ENCODE assay signal across 8 cellular contexts in the genomic region with DNA sequence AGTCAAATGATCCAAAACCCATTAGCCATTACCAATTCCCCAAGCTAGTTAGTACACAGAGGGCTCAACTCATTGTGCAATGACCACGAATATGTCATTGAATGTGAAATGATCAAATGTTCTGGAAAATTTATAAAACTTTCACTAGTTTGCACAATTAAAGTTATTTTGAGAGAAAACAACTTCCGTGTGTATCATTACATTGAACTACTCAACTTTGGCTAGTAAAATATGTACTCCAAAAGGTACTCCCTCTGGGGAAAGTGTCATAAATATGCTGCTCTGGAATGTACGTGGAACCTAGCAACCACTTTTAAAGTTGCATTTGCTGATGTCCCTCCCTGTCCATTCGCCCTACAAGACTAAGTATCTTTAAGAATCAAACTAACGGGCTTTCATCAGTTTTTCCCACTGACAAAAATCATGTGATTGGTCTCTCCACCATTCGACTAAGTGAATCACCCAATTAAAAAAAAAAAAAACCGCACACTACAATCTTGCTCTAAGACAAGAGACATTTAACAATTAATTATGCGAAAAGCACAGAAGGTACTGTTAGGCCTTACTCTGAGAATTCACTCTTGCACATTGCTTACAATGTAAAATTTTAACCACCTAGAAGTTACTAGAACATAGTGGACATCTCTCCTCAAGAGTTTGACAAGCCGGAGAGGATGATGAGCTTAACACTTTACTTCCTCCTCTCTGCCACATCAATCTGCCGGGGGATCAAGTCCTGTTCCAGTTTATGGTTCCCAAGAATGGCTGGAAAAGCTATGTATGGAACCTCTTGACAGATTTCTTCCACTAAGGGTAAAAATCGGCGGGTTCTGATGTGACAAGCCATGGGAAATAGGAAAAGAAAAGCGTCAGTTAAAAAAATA. TPM values are rescaled to one million over a fixed set of nuclear protein-coding genes. Genes with fewer than 3 reads are reported as not detected.
DNase-seq lines count a peak whose midpoint lies in the region; ATAC-seq and TF ChIP-seq lines count a peak whose summit lies in the region.

No MANE protein-coding gene starts in this region.

- H3K4me1 ChIP-seq in CD8-positive, alpha-beta memory T cell (ENCODE audit: insufficient read depth, low read length): peaks cover 19% of the 10 kb centered on the region
- H3K4me1 ChIP-seq in muscle layer of duodenum (ENCODE audit: control insufficient read depth in 1 of 2, insufficient read depth in 2 of 2, low read length in 2 of 2): peaks cover 0 to 46% of the 10 kb centered on the region in 2 donors

- peak overlapping the region; percentile 97 for H3K4me3 ChIP-seq in CD8-positive, alpha-beta memory T cell (ENCODE audit: low read length)
- H3K4me3 ChIP-seq in MG63 (peak overlapping the region; percentile 97), choroid plexus epithelial cell (ENCODE audit: low read depth, low read length) (peak overlapping the region; percentile 94), muscle layer of duodenum (ENCODE audit: low read depth in 1 of 2, low read length in 2 of 2) (peak overlapping the region; percentile 91 to 95)

- peaks cover 43 to 58% (median 52%) of the 10 kb centered on the region in 3 donors for H3K4me1 Mint-ChIP-seq in CD8-positive, alpha-beta memory T cell

- ATAC-seq in HG03095 (IDR thresholded peaks at IDR 0.05; ENCODE audit: unreplicated experiment): no peak

- H3K9me3 Mint-ChIP-seq in CD8-positive, alpha-beta memory T cell: no peaks in the 10 kb centered on the region

- H3K27ac ChIP-seq in CD8-positive, alpha-beta memory T cell (ENCODE audit: low read depth, low read length): peak overlapping the region; percentile 90
- H3K27ac ChIP-seq in muscle layer of duodenum (ENCODE audit: low read length): peak overlapping the region; percentile 85

- no peaks in the 10 kb centered on the region for H3K27me3 ChIP-seq in CD8-positive, alpha-beta memory T cell (ENCODE audit: insufficient read depth, low read length, poor library complexity, severe bottlenecking)
- H3K27me3 ChIP-seq in MG63 (no peaks in the 10 kb centered on the region), muscle layer of duodenum (ENCODE audit: low read depth, low read length) (no peaks in the 10 kb centered on the region)

- POLR2A ChIA-PET in CD8-positive, alpha-beta memory T cell (lab: Charles Lee): interaction anchor here (0.9 kb wide), 1 partner anchor 186 kb away, joined by 3 read pairs; the partner anchor contains the start of gene SDE2

- H3K4me3 Mint-ChIP-seq in CD8-positive, alpha-beta memory T cell: peak overlapping the region; percentile 91 to 96 (median 95)

- peaks cover 0 to 28% (median 2%) of the 10 kb centered on the region in 3 donors for H3K36me3 Mint-ChIP-seq in CD8-positive, alpha-beta memory T cell

- no peaks in the 10 kb centered on the region for H3K27me3 Mint-ChIP-seq in CD8-positive, alpha-beta memory T cell

- no peak for TF ChIP-seq CTCF in choroid plexus epithelial cell (conservative IDR thresholded peaks at IDR 0.05; ENCODE audit: low read depth, low read length)

- H3K27ac Mint-ChIP-seq in CD8-positive, alpha-beta memory T cell: peak overlapping the region; percentile 82 to 95 (median 94)

- CTCF ChIA-PET in CD8-positive, alpha-beta memory T cell (lab: Charles Lee): interaction anchor here (0.6 to 2.7 kb wide), 5 partner anchors 9 to 148 kb away, joined by 3 to 17 read pairs (median 4); no protein-coding TSS in a partner anchor

- H3K9me3 ChIP-seq in CD8-positive, alpha-beta memory T cell (ENCODE audit: low read length): no peaks in the 10 kb centered on the region
- H3K9me3 ChIP-seq in MG63: peaks cover 4% of the 10 kb centered on the region; the same call in 1 of the 2 replicates
- H3K9me3 ChIP-seq in muscle layer of duodenum (ENCODE audit: control insufficient read depth in 1 of 2, low read length in 2 of 2): no peaks in the 10 kb centered on the region

- H3K36me3 ChIP-seq in CD8-positive, alpha-beta memory T cell (ENCODE audit: insufficient read depth, low read length): no peaks in the 10 kb centered on the region
- peaks cover 39% of the 10 kb centered on the region for H3K36me3 ChIP-seq in MG63
- H3K36me3 ChIP-seq in muscle layer of duodenum (ENCODE audit: control insufficient read depth in 1 of 2, insufficient read depth in 2 of 2, low read length in 2 of 2): peaks cover 5 to 13% of the 10 kb centered on the region in 2 donors

- DNase-seq in CD8-positive, alpha-beta memory T cell: no peak
- DNase-seq in MG63: no peak
- DNase-seq in choroid plexus epithelial cell (ENCODE audit: low read depth): peak; percentile 54
- no peak for DNase-seq in NCI-H2029 (lab: John Stamatoyannopoulos, UW)
- DNase-seq in NCI-H1105 treated with DMSO at 0.1 percent for 48 hours (lab: John Stamatoyannopoulos, UW): no peak
- DNase-seq in NK-92 (lab: John Stamatoyannopoulos, UW; ENCODE audit: unreplicated experiment): no peak

RNA-seq across cellular contexts. Expression of gene ACBD3, which starts 1.1 kb away (rescaled TPM):
- 10 to 100 TPM; 20.4 to 21.5 TPM for total RNA-seq in CD8-positive, alpha-beta memory T cell
- polyA plus RNA-seq in CD8-positive, alpha-beta memory T cell: 22.3 TPM
- 27.3 and 46.5 TPM in 2 replicates for total RNA-seq in MG63 (2014; rRNA removed; shearing (Covaris generic); ENCODE audit: low replicate concordance)

RNA-seq across cellular contexts. Expression of gene MIXL1, which starts 38.1 kb away (rescaled TPM):
- not detected for total RNA-seq in CD8-positive, alpha-beta memory T cell
- not detected for polyA plus RNA-seq in CD8-positive, alpha-beta memory T cell
- total RNA-seq in MG63 (2014; rRNA removed; shearing (Covaris generic); ENCODE audit: low replicate concordance): not detected in 2 replicates
